8 cellular contexts compared by ENCODE assay signal in genomic region chr7:31633894-31634494, GRCh38. TPM values are rescaled to one million over a fixed set of nuclear protein-coding genes. Genes with fewer than 3 reads are reported as not detected.
A peak's percentile ranks its signal among the peaks of the same experiment; 100 is the strongest.
DNase-seq lines count a peak whose midpoint lies in the region; ATAC-seq and TF ChIP-seq lines count a peak whose summit lies in the region.
"Had no signal": no experiment of that assay in that cellular context is flagged by ENCODE, and none has a peak within 500 bp of the region (broad histone marks: within the 10 kb centered on the region; RNA-seq: fewer than 3 reads in every experiment).

No MANE protein-coding gene starts in this region.

- H2AFZ ChIP-seq in SU-DHL-6 (ENCODE audit: low read depth, low read length, severe bottlenecking) = no peak overlapping the region

- no peaks in the 10 kb centered on the region for H3K27me3 ChIP-seq in SU-DHL-6 (ENCODE audit: low read length)

- H3K9me3 ChIP-seq in SU-DHL-6 (ENCODE audit: insufficient read depth, low read length) = no peaks in the 10 kb centered on the region

- no peaks in the 10 kb centered on the region for H3K36me3 ChIP-seq in SU-DHL-6 (ENCODE audit: low read length)

- H3K4me2 ChIP-seq in SU-DHL-6 (ENCODE audit: low read depth, low read length, poor library complexity, severe bottlenecking) = no peak overlapping the region

- no peak for ATAC-seq in HG03039 (IDR thresholded peaks at IDR 0.05; ENCODE audit: unreplicated experiment)
- ATAC-seq in GM18511 (IDR thresholded peaks at IDR 0.05; ENCODE audit: unreplicated experiment) = no peak

- DNase-seq in NCI-H1105 treated with DMSO at 0.1 percent for 48 hours (lab: John Stamatoyannopoulos, UW) (peak; percentile 72), globus pallidus (ENCODE audit: low spot score) (peak; percentile 49), pulmonary artery endothelial cell (ENCODE audit: low read depth, low spot score) (peak; percentile 5)
- DNase-seq: activated B cell treated with CpG ODN at 0.5 μM for 24 hours had no signal

- H3K27ac ChIP-seq in SU-DHL-6 (ENCODE audit: low read depth, low read length) = no peak overlapping the region

- no peak overlapping the region for H3K9ac ChIP-seq in SU-DHL-6 (ENCODE audit: low read length)

- H4K20me1 ChIP-seq in SU-DHL-6 (ENCODE audit: low read depth, low read length) = no peaks in the 10 kb centered on the region

- TF ChIP-seq CTCF in GM12873 (IDR thresholded peaks at IDR 0.05; ENCODE audit: insufficient read depth, low read depth, low read length, missing control alignments) (peak; percentile 54), SU-DHL-6 (IDR thresholded peaks at IDR 0.05; ENCODE audit: insufficient read depth, low read length, poor library complexity, severe bottlenecking) (peak; percentile 28)

- no peaks in the 10 kb centered on the region for H3F3A ChIP-seq in SU-DHL-6 (ENCODE audit: insufficient read depth)

- H3K79me2 ChIP-seq in SU-DHL-6 (ENCODE audit: insufficient read depth, low read length) = no peaks in the 10 kb centered on the region

- no peak overlapping the region for H3K4me3 ChIP-seq in SU-DHL-6 (ENCODE audit: insufficient read depth, low read length, poor library complexity, severe bottlenecking)

- H3K9me2 ChIP-seq in SU-DHL-6 (replicated peaks; ENCODE audit: insufficient read depth, low read length) = no peaks in the 10 kb centered on the region

RNA-seq across cellular contexts. Expression of gene PPP1R17, which starts 53.0 kb away (rescaled TPM):
- not detected in 2 replicates for total RNA-seq in pulmonary artery endothelial cell
- total RNA-seq: activated B cell treated with CpG ODN at 0.5 μM for 24 hours had no signal

Comparison
In these comparisons a context has a peak if more than half of its experiments do, and no peak if none do; other contexts are left out.
1. DNase-seq: peak in every context shown above with its lines; median percentile 72 in NCI-H1105 treated with DMSO at 0.1 percent for 48 hours; 49 in globus pallidus; 5 in pulmonary artery endothelial cell.